Comparison of ENCODE assay signal across 1 cellular context in genomic region chr11:35663408-35663702, GRCh38.
TF ChIP-seq lines count a peak whose summit lies in the region.

No MANE protein-coding gene starts in this region.

TF ChIP-seq in K562, 482 proteins besides CTCF, POLR2A, EP300 and RAD21 (continued from another document and continues in another):
- TF ChIP-seq NR3C1 (CRISPR knock-in tag; IDR thresholded peaks at IDR 0.05) (no peak), ZNF280B (CRISPR knock-in tag; IDR thresholded peaks at IDR 0.05) (no peak), BDP1 (IDR thresholded peaks at IDR 0.05; ENCODE audit: insufficient read depth, insufficient read length) (no peak), NR2C2 (CRISPR knock-in tag; IDR thresholded peaks at IDR 0.05) (no peak), NR2C2 (tag; IDR thresholded peaks at IDR 0.05) (no peak), ZNF408 (CRISPR knock-in tag; IDR thresholded peaks at IDR 0.05; ENCODE audit: low read depth) (no peak), HCFC1 (IDR thresholded peaks at IDR 0.05; ENCODE audit: low read depth, low read length) (no peak), ZKSCAN1 (IDR thresholded peaks at IDR 0.05; ENCODE audit: low read depth, low read length) (no peak), PRPF4 (IDR thresholded peaks at IDR 0.05; ENCODE audit: insufficient read depth, low read depth, low read length, poor library complexity, severe bottlenecking) (no peak), SIN3B (IDR thresholded peaks at IDR 0.05; ENCODE audit: low read depth) (no peak), ZNF785 (CRISPR knock-in tag; IDR thresholded peaks at IDR 0.05) (no peak), HNRNPK (IDR thresholded peaks at IDR 0.05; ENCODE audit: low read depth, low read length, poor library complexity, severe bottlenecking) (no peak), CHD1 (IDR thresholded peaks at IDR 0.05; ENCODE audit: low read length) (no peak), BRCA1 (IDR thresholded peaks at IDR 0.05) (no peak), BRCA1 (CRISPR knock-in tag; IDR thresholded peaks at IDR 0.05) (no peak), TRIM28 (IDR thresholded peaks at IDR 0.05) (peak; percentile 36; the same call in 1 of the 2 replicates), SRF (CRISPR knock-in tag; IDR thresholded peaks at IDR 0.05) (no peak), CBX8 (IDR thresholded peaks at IDR 0.05; ENCODE audit: borderline replicate concordance, extremely low read depth, low read depth, low read length, poor library complexity, severe bottlenecking) (no peak), ARHGAP35 (IDR thresholded peaks at IDR 0.05; ENCODE audit: partially characterized antibody) (peak; percentile 74), ZNF512 (tag; IDR thresholded peaks at IDR 0.05) (peak; percentile 85), CSDE1 (IDR thresholded peaks at IDR 0.05) (0 out of 4 replicates have a peak, but pooled peaks of 1 of the 2 experiments have one; percentile 55), ZNF384 (IDR thresholded peaks at IDR 0.05; ENCODE audit: low read depth, low read length) (no peak), NONO (IDR thresholded peaks at IDR 0.05; ENCODE audit: low read depth in 2 of 2, low read length in 1 of 2) (no peak), NRF1 (conservative IDR thresholded peaks at IDR 0.05 in 1 of 2, IDR thresholded peaks at IDR 0.05 in 1 of 2) (no peak), ZNF224 (CRISPR knock-in tag; IDR thresholded peaks at IDR 0.05) (no peak), ARID3A (IDR thresholded peaks at IDR 0.05; ENCODE audit: borderline replicate concordance, low read depth, low read length) (no peak), TFE3 (CRISPR knock-in tag; IDR thresholded peaks at IDR 0.05) (no peak), NFATC3 (IDR thresholded peaks at IDR 0.05) (no peak), ZBTB8A (IDR thresholded peaks at IDR 0.05; ENCODE audit: partially characterized antibody) (no peak), HNRNPL (IDR thresholded peaks at IDR 0.05; ENCODE audit: low read depth, low read length) (no peak), OTX1 (CRISPR knock-in tag; IDR thresholded peaks at IDR 0.05) (no peak), NCOA1 (IDR thresholded peaks at IDR 0.05; ENCODE audit: low read depth) (no peak), ZNF324 (CRISPR knock-in tag; IDR thresholded peaks at IDR 0.05) (no peak), EWSR1 (IDR thresholded peaks at IDR 0.05; ENCODE audit: borderline replicate concordance, low read depth, partially characterized antibody) (no peak), TCF7L2 (IDR thresholded peaks at IDR 0.05; ENCODE audit: low read depth, low read length) (no peak), SUPT5H (IDR thresholded peaks at IDR 0.05) (0 out of 2 replicates have a peak, but pooled peaks have one; percentile 7), ZEB2 (IDR thresholded peaks at IDR 0.05) (no peak), HDAC6 (IDR thresholded peaks at IDR 0.05; ENCODE audit: low read depth, low read length) (no peak), TRIM24 (IDR thresholded peaks at IDR 0.05) (peak; percentile 1 to 18; a peak in 1 of 4 replicates), PRDM10 (IDR thresholded peaks at IDR 0.05; ENCODE audit: partially characterized antibody) (no peak), MITF (IDR thresholded peaks at IDR 0.05) (no peak), ZFP1 (CRISPR knock-in tag; IDR thresholded peaks at IDR 0.05) (no peak)
- TF ChIP-seq, protein P1, sequence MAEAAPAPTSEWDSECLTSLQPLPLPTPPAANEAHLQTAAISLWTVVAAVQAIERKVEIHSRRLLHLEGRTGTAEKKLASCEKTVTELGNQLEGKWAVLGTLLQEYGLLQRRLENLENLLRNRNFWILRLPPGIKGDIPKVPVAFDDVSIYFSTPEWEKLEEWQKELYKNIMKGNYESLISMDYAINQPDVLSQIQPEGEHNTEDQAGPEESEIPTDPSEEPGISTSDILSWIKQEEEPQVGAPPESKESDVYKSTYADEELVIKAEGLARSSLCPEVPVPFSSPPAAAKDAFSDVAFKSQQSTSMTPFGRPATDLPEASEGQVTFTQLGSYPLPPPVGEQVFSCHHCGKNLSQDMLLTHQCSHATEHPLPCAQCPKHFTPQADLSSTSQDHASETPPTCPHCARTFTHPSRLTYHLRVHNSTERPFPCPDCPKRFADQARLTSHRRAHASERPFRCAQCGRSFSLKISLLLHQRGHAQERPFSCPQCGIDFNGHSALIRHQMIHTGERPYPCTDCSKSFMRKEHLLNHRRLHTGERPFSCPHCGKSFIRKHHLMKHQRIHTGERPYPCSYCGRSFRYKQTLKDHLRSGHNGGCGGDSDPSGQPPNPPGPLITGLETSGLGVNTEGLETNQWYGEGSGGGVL (CRISPR knock-in tag; IDR thresholded peaks at IDR 0.05): no peak
- TF ChIP-seq, protein P2, sequence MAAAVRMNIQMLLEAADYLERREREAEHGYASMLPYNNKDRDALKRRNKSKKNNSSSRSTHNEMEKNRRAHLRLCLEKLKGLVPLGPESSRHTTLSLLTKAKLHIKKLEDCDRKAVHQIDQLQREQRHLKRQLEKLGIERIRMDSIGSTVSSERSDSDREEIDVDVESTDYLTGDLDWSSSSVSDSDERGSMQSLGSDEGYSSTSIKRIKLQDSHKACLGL (CRISPR knock-in tag; IDR thresholded peaks at IDR 0.05; ENCODE audit: borderline replicate concordance, poor library complexity, severe bottlenecking): no peak
- TF ChIP-seq, protein P3, sequence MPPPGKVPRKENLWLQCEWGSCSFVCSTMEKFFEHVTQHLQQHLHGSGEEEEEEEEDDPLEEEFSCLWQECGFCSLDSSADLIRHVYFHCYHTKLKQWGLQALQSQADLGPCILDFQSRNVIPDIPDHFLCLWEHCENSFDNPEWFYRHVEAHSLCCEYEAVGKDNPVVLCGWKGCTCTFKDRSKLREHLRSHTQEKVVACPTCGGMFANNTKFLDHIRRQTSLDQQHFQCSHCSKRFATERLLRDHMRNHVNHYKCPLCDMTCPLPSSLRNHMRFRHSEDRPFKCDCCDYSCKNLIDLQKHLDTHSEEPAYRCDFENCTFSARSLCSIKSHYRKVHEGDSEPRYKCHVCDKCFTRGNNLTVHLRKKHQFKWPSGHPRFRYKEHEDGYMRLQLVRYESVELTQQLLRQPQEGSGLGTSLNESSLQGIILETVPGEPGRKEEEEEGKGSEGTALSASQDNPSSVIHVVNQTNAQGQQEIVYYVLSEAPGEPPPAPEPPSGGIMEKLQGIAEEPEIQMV (tag; conservative IDR thresholded peaks at IDR 0.05; ENCODE audit: low read depth): no peak; the same call in 1 of the 2 replicates
- TF ChIP-seq, protein P4, sequence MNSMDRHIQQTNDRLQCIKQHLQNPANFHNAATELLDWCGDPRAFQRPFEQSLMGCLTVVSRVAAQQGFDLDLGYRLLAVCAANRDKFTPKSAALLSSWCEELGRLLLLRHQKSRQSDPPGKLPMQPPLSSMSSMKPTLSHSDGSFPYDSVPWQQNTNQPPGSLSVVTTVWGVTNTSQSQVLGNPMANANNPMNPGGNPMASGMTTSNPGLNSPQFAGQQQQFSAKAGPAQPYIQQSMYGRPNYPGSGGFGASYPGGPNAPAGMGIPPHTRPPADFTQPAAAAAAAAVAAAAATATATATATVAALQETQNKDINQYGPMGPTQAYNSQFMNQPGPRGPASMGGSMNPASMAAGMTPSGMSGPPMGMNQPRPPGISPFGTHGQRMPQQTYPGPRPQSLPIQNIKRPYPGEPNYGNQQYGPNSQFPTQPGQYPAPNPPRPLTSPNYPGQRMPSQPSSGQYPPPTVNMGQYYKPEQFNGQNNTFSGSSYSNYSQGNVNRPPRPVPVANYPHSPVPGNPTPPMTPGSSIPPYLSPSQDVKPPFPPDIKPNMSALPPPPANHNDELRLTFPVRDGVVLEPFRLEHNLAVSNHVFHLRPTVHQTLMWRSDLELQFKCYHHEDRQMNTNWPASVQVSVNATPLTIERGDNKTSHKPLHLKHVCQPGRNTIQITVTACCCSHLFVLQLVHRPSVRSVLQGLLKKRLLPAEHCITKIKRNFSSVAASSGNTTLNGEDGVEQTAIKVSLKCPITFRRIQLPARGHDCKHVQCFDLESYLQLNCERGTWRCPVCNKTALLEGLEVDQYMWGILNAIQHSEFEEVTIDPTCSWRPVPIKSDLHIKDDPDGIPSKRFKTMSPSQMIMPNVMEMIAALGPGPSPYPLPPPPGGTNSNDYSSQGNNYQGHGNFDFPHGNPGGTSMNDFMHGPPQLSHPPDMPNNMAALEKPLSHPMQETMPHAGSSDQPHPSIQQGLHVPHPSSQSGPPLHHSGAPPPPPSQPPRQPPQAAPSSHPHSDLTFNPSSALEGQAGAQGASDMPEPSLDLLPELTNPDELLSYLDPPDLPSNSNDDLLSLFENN (IDR thresholded peaks at IDR 0.05; ENCODE audit: low read depth in 2 of 2, low read length in 2 of 2): no peak
